ENCODE assay signal across 15 cellular contexts in the genomic region with DNA sequence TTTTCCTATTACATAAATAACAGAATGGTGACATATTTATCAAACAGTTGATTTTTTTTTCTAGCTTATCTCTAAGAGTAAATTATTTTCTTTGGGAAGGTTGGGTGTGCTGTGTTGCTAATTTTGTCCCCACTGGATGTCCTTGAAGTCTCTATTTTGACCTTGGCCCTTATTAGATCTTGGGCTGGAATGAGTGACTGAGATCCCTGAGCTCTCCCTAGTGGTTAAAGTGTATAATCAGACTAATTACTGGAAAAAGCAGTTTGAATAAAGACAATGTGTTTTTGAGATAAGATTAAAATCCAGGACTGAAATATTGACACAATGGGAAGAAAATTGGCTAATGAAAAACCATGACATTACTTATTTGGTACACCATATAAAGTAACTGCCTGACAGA. TPM values are rescaled to one million over a fixed set of nuclear protein-coding genes. Genes with fewer than 3 reads are reported as not detected.
DNase-seq lines count a peak whose midpoint lies in the region; ATAC-seq and TF ChIP-seq lines count a peak whose summit lies in the region.
"Had no signal": no experiment of that assay in that cellular context is flagged by ENCODE, and none has a peak within 500 bp of the region (broad histone marks: within the 10 kb centered on the region; RNA-seq: fewer than 3 reads in every experiment).

No MANE protein-coding gene starts in this region.

- no peak overlapping the region for H3K4me3 Mint-ChIP-seq in type B pancreatic cell
- H3K4me3 Mint-ChIP-seq: B cell had no signal

- ATAC-seq in mucosa of descending colon: no peak
- ATAC-seq in gastrocnemius medialis: no peak

- H3K36me3 ChIP-seq in left ventricle myocardium inferior (no peaks in the 10 kb centered on the region), mucosa of descending colon (ENCODE audit: low read depth) (no peaks in the 10 kb centered on the region), gastrocnemius medialis (no peaks in the 10 kb centered on the region)

- no peaks in the 10 kb centered on the region for H3K4me1 Mint-ChIP-seq in type B pancreatic cell (ENCODE audit: unreplicated experiment)
- H3K4me1 Mint-ChIP-seq: B cell had no signal

- no peaks in the 10 kb centered on the region for H3K36me3 Mint-ChIP-seq in type B pancreatic cell

- TF ChIP-seq CTCF in left ventricle myocardium inferior (IDR thresholded peaks at IDR 0.05; ENCODE audit: borderline replicate concordance) (peak; percentile 6), NB4 (IDR thresholded peaks at IDR 0.05; ENCODE audit: low read depth, low read length) (peak; percentile 28), choroid plexus epithelial cell (conservative IDR thresholded peaks at IDR 0.05; ENCODE audit: low read depth, low read length) (peak; percentile 51), type B pancreatic cell (conservative IDR thresholded peaks at IDR 0.05) (peak; percentile 29), mucosa of descending colon (IDR thresholded peaks at IDR 0.05) (no peak), gastrocnemius medialis (IDR thresholded peaks at IDR 0.05 in 4 of 5, conservative IDR thresholded peaks at IDR 0.05 in 1 of 5) (no peak)

- no peak for DNase-seq in left ventricle myocardium inferior
- DNase-seq in cardiac septum (ENCODE audit: low spot score): no peak
- DNase-seq in NB4 (ENCODE audit: low read depth): no peak
- peak; percentile 31 for DNase-seq in choroid plexus epithelial cell (ENCODE audit: low read depth)
- DNase-seq in type B pancreatic cell (ENCODE audit: extremely low spot score, unreplicated experiment): no peak
- DNase-seq in NCI-H128 (lab: John Stamatoyannopoulos, UW; ENCODE audit: unreplicated experiment): no peak
- no peak for DNase-seq in mucosa of descending colon
- DNase-seq in gastrocnemius medialis: no peak
- DNase-seq: activated naive CD4-positive, alpha-beta T cell; effector CD4-positive, alpha-beta T cell; GOT3; MV-4-11; stimulated activated CD4-positive, alpha-beta T cell treated with anti-CD3 and anti-CD28 coated beads, Interleukin-15, amount 100 ng/mL, for 24 hours; stimulated activated naive CD4-positive, alpha-beta T cell had no signal

- in situ Hi-C loops in gastrocnemius medialis (cut with MboI; ENCODE audit: low sequenced_read_pairs in 4 of 4): no loop called here

- no peak overlapping the region for H3K27ac ChIP-seq in left ventricle myocardium inferior (replicated peaks)
- no peak overlapping the region for H3K27ac ChIP-seq in gastrocnemius medialis

- intact Hi-C loops in left ventricle myocardium inferior (cut with micrococcal nuclease): no loop called here
- intact Hi-C loops in cardiac septum (cut with DNase I): no loop called here
- intact Hi-C loops in mucosa of descending colon (cut with DNase I, micrococcal nuclease): no loop called here
- intact Hi-C loops in gastrocnemius medialis (cut with DNase I; ENCODE audit: low total_unique reads): no loop called here

- TF ChIP-seq POLR2A in NB4 (IDR thresholded peaks at IDR 0.05; ENCODE audit: extremely low read depth, insufficient read length) (no peak), gastrocnemius medialis (IDR thresholded peaks at IDR 0.05) (no peak)

- no peaks in the 10 kb centered on the region for H3K27me3 Mint-ChIP-seq in type B pancreatic cell

- no peaks in the 10 kb centered on the region for H3K9me3 Mint-ChIP-seq in type B pancreatic cell

- no peak overlapping the region for H3K27ac Mint-ChIP-seq in type B pancreatic cell
- H3K27ac Mint-ChIP-seq: B cell had no signal

- no peaks in the 10 kb centered on the region for H3K4me1 ChIP-seq in left ventricle myocardium inferior
- no peaks in the 10 kb centered on the region for H3K4me1 ChIP-seq in mucosa of descending colon (ENCODE audit: low read depth)
- H3K4me1 ChIP-seq in gastrocnemius medialis: no peaks in the 10 kb centered on the region

- H3K9me3 ChIP-seq in left ventricle myocardium inferior (replicated peaks): no peaks in the 10 kb centered on the region
- H3K9me3 ChIP-seq in mucosa of descending colon: no peaks in the 10 kb centered on the region
- no peaks in the 10 kb centered on the region for H3K9me3 ChIP-seq in gastrocnemius medialis

- H3K4me3 ChIP-seq in left ventricle myocardium inferior (no peak overlapping the region), NB4 (ENCODE audit: low read depth, low read length) (no peak overlapping the region), choroid plexus epithelial cell (ENCODE audit: low read depth, low read length) (no peak overlapping the region), mucosa of descending colon (no peak overlapping the region), gastrocnemius medialis (no peak overlapping the region)

- H3K27me3 ChIP-seq in left ventricle myocardium inferior (ENCODE audit: low read depth) (peaks cover 8% of the 10 kb centered on the region), gastrocnemius medialis (no peaks in the 10 kb centered on the region)

RNA-seq across cellular contexts. Expression of gene AASDHPPT, which starts 56.1 kb away (rescaled TPM):
- total RNA-seq in left ventricle myocardium inferior (31.1 TPM), cardiac septum (31.8 TPM), type B pancreatic cell (ENCODE audit: low replicate concordance) (46.0 and 54.0 TPM in 2 replicates), mucosa of descending colon (10 to 100 TPM; 14.0 to 20.5 (median 15.6) TPM), gastrocnemius medialis (10 to 100 TPM; 23.2 to 59.4 (median 45.2) TPM)

RNA-seq across cellular contexts. Expression of gene KBTBD3, which starts 56.4 kb away (rescaled TPM):
- total RNA-seq in left ventricle myocardium inferior (13.8 TPM), cardiac septum (7.2 TPM), type B pancreatic cell (ENCODE audit: low replicate concordance) (2.9 and 8.6 TPM in 2 replicates), mucosa of descending colon (10 to 100 TPM in 1 of 3 donors, 1 to 10 TPM in 2; 5.2 to 13.5 (median 8.8) TPM), gastrocnemius medialis (1 to 10 TPM in 3 of 4 donors, under 1 TPM in 1; 0.92 to 6.2 (median 1.9) TPM)

Comparison
In these comparisons a context has a peak if more than half of its experiments do, and no peak if none do; other contexts are left out.
1. CTCF ChIP-seq: peak in left ventricle myocardium inferior (single experiment), NB4 (single experiment), choroid plexus epithelial cell (single experiment) and type B pancreatic cell (single experiment); none in mucosa of descending colon (single experiment) and gastrocnemius medialis (0 of 5).